ENCODE assay signal across 1 cellular context in genomic region chr7:13880789-13881188, GRCh38.
TF ChIP-seq lines count a peak whose summit lies in the region.

No MANE protein-coding gene starts in this region.

TF ChIP-seq in IMR-90, 13 proteins besides CTCF, POLR2A, EP300 and RAD21:
- no peak for TF ChIP-seq MAZ (IDR thresholded peaks at IDR 0.05; ENCODE audit: borderline replicate concordance, low read depth, low read length)
- TF ChIP-seq, protein P1, sequence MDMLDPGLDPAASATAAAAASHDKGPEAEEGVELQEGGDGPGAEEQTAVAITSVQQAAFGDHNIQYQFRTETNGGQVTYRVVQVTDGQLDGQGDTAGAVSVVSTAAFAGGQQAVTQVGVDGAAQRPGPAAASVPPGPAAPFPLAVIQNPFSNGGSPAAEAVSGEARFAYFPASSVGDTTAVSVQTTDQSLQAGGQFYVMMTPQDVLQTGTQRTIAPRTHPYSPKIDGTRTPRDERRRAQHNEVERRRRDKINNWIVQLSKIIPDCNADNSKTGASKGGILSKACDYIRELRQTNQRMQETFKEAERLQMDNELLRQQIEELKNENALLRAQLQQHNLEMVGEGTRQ (IDR thresholded peaks at IDR 0.05; ENCODE audit: low read depth, low read length) = no peak
- no peak for TF ChIP-seq BHLHE40 (IDR thresholded peaks at IDR 0.05; ENCODE audit: low read depth, low read length)
- no peak for TF ChIP-seq ELK1 (IDR thresholded peaks at IDR 0.05; ENCODE audit: borderline replicate concordance, low read depth, low read length)
- no peak for TF ChIP-seq MXI1 (IDR thresholded peaks at IDR 0.05; ENCODE audit: borderline replicate concordance, low read depth, low read length)
- TF ChIP-seq FOS (IDR thresholded peaks at IDR 0.05; ENCODE audit: low read depth, low read length) = no peak
- TF ChIP-seq RFX5 (IDR thresholded peaks at IDR 0.05; ENCODE audit: low read depth, low read length) = no peak
- no peak for TF ChIP-seq MAFK (IDR thresholded peaks at IDR 0.05; ENCODE audit: low read depth, low read length)
- TF ChIP-seq CHD1 (IDR thresholded peaks at IDR 0.05; ENCODE audit: low read depth, low read length) = no peak
- no peak for TF ChIP-seq CEBPB (IDR thresholded peaks at IDR 0.05; ENCODE audit: low read depth, low read length)
- TF ChIP-seq SMC3 (IDR thresholded peaks at IDR 0.05; ENCODE audit: low read depth, low read length) = no peak
- TF ChIP-seq NFE2L2 (IDR thresholded peaks at IDR 0.05; ENCODE audit: low read depth, low read length) = no peak
- no peak for TF ChIP-seq RCOR1 (IDR thresholded peaks at IDR 0.05; ENCODE audit: insufficient replicate concordance, low read length)
